In genomic region chr9:108784998-108785397, GRCh38 we compare ENCODE assay signal across 12 cellular contexts.
DNase-seq lines count a peak whose midpoint lies in the region; ATAC-seq and TF ChIP-seq lines count a peak whose summit lies in the region.
"Had no signal": no experiment of that assay in that cellular context is flagged by ENCODE, and none has a peak within 500 bp of the region (broad histone marks: within the 10 kb centered on the region; RNA-seq: fewer than 3 reads in every experiment).

No MANE protein-coding gene starts in this region.

- H3K27ac Mint-ChIP-seq in progenitor cell of endocrine pancreas: no peak overlapping the region

- intact Hi-C loops in ascending aorta (cut with DNase I): loop anchor here (10.0 kb wide), 1 partner anchor 310 kb away; no protein-coding TSS in a partner anchor
- intact Hi-C loops in vagina (cut with DNase I): no loop called here

- H3K9me3 ChIP-seq in ascending aorta: no peaks in the 10 kb centered on the region
- H3K9me3 ChIP-seq in vagina: no peaks in the 10 kb centered on the region

- TF ChIP-seq CTCF in ascending aorta (IDR thresholded peaks at IDR 0.05) (no peak), vagina (IDR thresholded peaks at IDR 0.05) (no peak), progenitor cell of endocrine pancreas (IDR thresholded peaks at IDR 0.05; ENCODE audit: unreplicated experiment) (no peak)

- peaks cover 28% of the 10 kb centered on the region for H3K27me3 Mint-ChIP-seq in progenitor cell of endocrine pancreas

- peaks cover 8% of the 10 kb centered on the region for H3K4me1 Mint-ChIP-seq in progenitor cell of endocrine pancreas (ENCODE audit: low read depth)

- no peak for TF ChIP-seq POLR2A in vagina (IDR thresholded peaks at IDR 0.05)

- H3K27me3 ChIP-seq in ascending aorta (no peaks in the 10 kb centered on the region), vagina (no peaks in the 10 kb centered on the region)

- no peaks in the 10 kb centered on the region for H3K36me3 ChIP-seq in ascending aorta
- H3K36me3 ChIP-seq in vagina: no peaks in the 10 kb centered on the region

- H3K4me3 ChIP-seq in ascending aorta (no peak overlapping the region), vagina (no peak overlapping the region)

- H3K4me1 ChIP-seq in ascending aorta (peaks cover 0 to 6% of the 10 kb centered on the region in 2 donors), vagina (peaks cover 13% of the 10 kb centered on the region)

- DNase-seq in A172 (ENCODE audit: low spot score): peak; percentile 22
- DNase-seq in H4 (ENCODE audit: low spot score): peak; percentile 13
- peak in 1 of 2 donors; percentile 83 for DNase-seq in ascending aorta (ENCODE audit: low spot score in 2 of 2)
- DNase-seq in kidney tubule cell (ENCODE audit: low spot score): peak; percentile 9
- DNase-seq in vagina (ENCODE audit: extremely low spot score in 2 of 2): no peak
- DNase-seq in progenitor cell of endocrine pancreas (ENCODE audit: low spot score, unreplicated experiment): no peak
- DNase-seq in amygdala (lab: John Stamatoyannopoulos, UW): no peak
- DNase-seq: effector CD8-positive, alpha-beta T cell; GDM1; NCI-H1417; NCI-H69 had no signal

- H3K4me3 Mint-ChIP-seq in progenitor cell of endocrine pancreas (ENCODE audit: low read depth): no peak overlapping the region

- no peaks in the 10 kb centered on the region for H3K36me3 Mint-ChIP-seq in progenitor cell of endocrine pancreas (ENCODE audit: insufficient read depth)

- ATAC-seq in HG03039 (IDR thresholded peaks at IDR 0.05; ENCODE audit: unreplicated experiment): no peak

- no peaks in the 10 kb centered on the region for H3K9me3 Mint-ChIP-seq in progenitor cell of endocrine pancreas (ENCODE audit: low read depth)

- H3K27ac ChIP-seq in ascending aorta (peak overlapping the region; percentile 49 to 75), vagina (no peak overlapping the region)

Comparison
In these comparisons a context has a peak if more than half of its experiments do, and no peak if none do; other contexts are left out.
1. DNase-seq: peak in A172 (single experiment), H4 (single experiment) and kidney tubule cell (single experiment); none in vagina (0 of 2), progenitor cell of endocrine pancreas (single experiment) and amygdala (0 of 56).